Comparison of ENCODE assay signal across 1 cellular context in genomic region chr3:142595951-142596725, GRCh38.
TF ChIP-seq lines count a peak whose summit lies in the region.

A gene with protein sequence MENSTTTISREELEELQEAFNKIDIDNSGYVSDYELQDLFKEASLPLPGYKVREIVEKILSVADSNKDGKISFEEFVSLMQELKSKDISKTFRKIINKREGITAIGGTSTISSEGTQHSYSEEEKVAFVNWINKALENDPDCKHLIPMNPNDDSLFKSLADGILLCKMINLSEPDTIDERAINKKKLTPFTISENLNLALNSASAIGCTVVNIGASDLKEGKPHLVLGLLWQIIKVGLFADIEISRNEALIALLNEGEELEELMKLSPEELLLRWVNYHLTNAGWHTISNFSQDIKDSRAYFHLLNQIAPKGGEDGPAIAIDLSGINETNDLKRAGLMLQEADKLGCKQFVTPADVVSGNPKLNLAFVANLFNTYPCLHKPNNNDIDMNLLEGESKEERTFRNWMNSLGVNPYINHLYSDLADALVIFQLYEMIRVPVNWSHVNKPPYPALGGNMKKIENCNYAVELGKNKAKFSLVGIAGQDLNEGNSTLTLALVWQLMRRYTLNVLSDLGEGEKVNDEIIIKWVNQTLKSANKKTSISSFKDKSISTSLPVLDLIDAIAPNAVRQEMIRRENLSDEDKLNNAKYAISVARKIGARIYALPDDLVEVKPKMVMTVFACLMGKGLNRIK (plus strand): TSS chr3:142596393. CDS start chr3:142664238, 67,845 bp downstream.

TF ChIP-seq in K562, 482 proteins besides CTCF, POLR2A, EP300 and RAD21 (continued from another document and continues in another):
- TF ChIP-seq HBP1 (CRISPR knock-in tag; IDR thresholded peaks at IDR 0.05) (no peak), RHOXF2B (CRISPR knock-in tag; conservative IDR thresholded peaks at IDR 0.05) (no peak), TBL1XR1 (IDR thresholded peaks at IDR 0.05; ENCODE audit: low read length in 2 of 2) (no peak; a peak in 1 of 4 replicates), BACH1 (tag; IDR thresholded peaks at IDR 0.05) (no peak), STAT6 (CRISPR knock-in tag; IDR thresholded peaks at IDR 0.05) (0 out of 2 replicates have a peak, but pooled peaks have one; percentile 49), ETV6 (IDR thresholded peaks at IDR 0.05; ENCODE audit: borderline replicate concordance in 1 of 2, low read depth in 2 of 2, low read length in 1 of 2) (no peak), ETV6 (CRISPR knock-in tag; IDR thresholded peaks at IDR 0.05; ENCODE audit: borderline replicate concordance) (no peak), MTA1 (IDR thresholded peaks at IDR 0.05; ENCODE audit: borderline replicate concordance) (peak; percentile 18; the same call in 1 of the 2 replicates), PKNOX1 (IDR thresholded peaks at IDR 0.05) (no peak), GABPA (tag; conservative IDR thresholded peaks at IDR 0.05; ENCODE audit: low read depth) (peak; percentile 63), ILK (tag; IDR thresholded peaks at IDR 0.05; ENCODE audit: borderline replicate concordance, low read depth) (no peak), U2AF2 (optimal IDR thresholded peaks at IDR 0.05; ENCODE audit: low read depth, low read length) (no peak), RBM17 (IDR thresholded peaks at IDR 0.05; ENCODE audit: borderline replicate concordance, low read depth, low read length) (no peak), LCOR (CRISPR knock-in tag; IDR thresholded peaks at IDR 0.05) (peak; percentile 97), ZBTB43 (CRISPR knock-in tag; IDR thresholded peaks at IDR 0.05) (no peak), CBX1 (IDR thresholded peaks at IDR 0.05; ENCODE audit: low read depth) (peak; percentile 85), ZNF644 (tag; IDR thresholded peaks at IDR 0.05; ENCODE audit: low read depth) (no peak), ZNF316 (IDR thresholded peaks at IDR 0.05) (no peak), HSF4 (CRISPR knock-in tag; IDR thresholded peaks at IDR 0.05; ENCODE audit: borderline replicate concordance) (no peak), NBN (IDR thresholded peaks at IDR 0.05; ENCODE audit: low read depth) (peak; percentile 83; the same call in 1 of the 2 replicates), FOXJ2 (tag; IDR thresholded peaks at IDR 0.05) (peak; percentile 69; the same call in 1 of the 2 replicates), NCOA2 (IDR thresholded peaks at IDR 0.05; ENCODE audit: partially characterized antibody in 2 of 2) (no peak), MCM3 (IDR thresholded peaks at IDR 0.05) (no peak), NCOA1 (IDR thresholded peaks at IDR 0.05; ENCODE audit: low read depth) (no peak), ZNF408 (CRISPR knock-in tag; IDR thresholded peaks at IDR 0.05; ENCODE audit: low read depth) (no peak), CBX3 (IDR thresholded peaks at IDR 0.05; ENCODE audit: borderline replicate concordance in 1 of 2, low read length in 2 of 2) (peak in 1 of 2 experiments; percentile 73; a peak in 1 of 3 replicates), SRSF7 (optimal IDR thresholded peaks at IDR 0.05; ENCODE audit: low read depth, low read length) (no peak), COPS2 (conservative IDR thresholded peaks at IDR 0.05) (no peak), KAT8 (IDR thresholded peaks at IDR 0.05; ENCODE audit: low read depth) (no peak), SRSF9 (IDR thresholded peaks at IDR 0.05; ENCODE audit: borderline replicate concordance, low read depth, low read length) (no peak), POLR2AphosphoS5 (IDR thresholded peaks at IDR 0.05; ENCODE audit: control insufficient read depth, insufficient read depth, low read depth, low read length) (peak; percentile 70), MTA3 (IDR thresholded peaks at IDR 0.05; ENCODE audit: borderline replicate concordance) (peak; percentile 86), DMBX1 (CRISPR knock-in tag; IDR thresholded peaks at IDR 0.05; ENCODE audit: borderline replicate concordance) (no peak), CREBBP (IDR thresholded peaks at IDR 0.05; ENCODE audit: low read depth, low read length) (no peak), HIVEP1 (CRISPR knock-in tag; IDR thresholded peaks at IDR 0.05) (no peak), ETS2 (tag; IDR thresholded peaks at IDR 0.05; ENCODE audit: borderline replicate concordance, poor library complexity, severe bottlenecking) (no peak), NFE2L1 (tag; IDR thresholded peaks at IDR 0.05; ENCODE audit: borderline replicate concordance, low read depth) (no peak), BRF1 (IDR thresholded peaks at IDR 0.05; ENCODE audit: borderline replicate concordance, extremely low read depth, insufficient read length) (no peak), ZNF133 (CRISPR knock-in tag; IDR thresholded peaks at IDR 0.05) (no peak), CCNT2 (IDR thresholded peaks at IDR 0.05; ENCODE audit: borderline replicate concordance, extremely low read depth, insufficient read length, low read depth, low read length) (peak; percentile 87), CBFB (CRISPR knock-in tag; IDR thresholded peaks at IDR 0.05) (no peak), HNRNPUL1 (IDR thresholded peaks at IDR 0.05; ENCODE audit: low read length) (no peak), KDM4B (IDR thresholded peaks at IDR 0.05; ENCODE audit: borderline replicate concordance in 2 of 2, low read depth in 1 of 2) (no peak), SAP30 (IDR thresholded peaks at IDR 0.05; ENCODE audit: borderline replicate concordance, insufficient read depth, low read depth, low read length, poor library complexity, severe bottlenecking) (no peak), BCOR (IDR thresholded peaks at IDR 0.05) (peak; percentile 51), FOS (IDR thresholded peaks at IDR 0.05; ENCODE audit: extremely low read depth, insufficient read length) (no peak), CTBP1 (IDR thresholded peaks at IDR 0.05; ENCODE audit: borderline replicate concordance) (peak; percentile 99), TRIM28 (IDR thresholded peaks at IDR 0.05) (peak; percentile 15; the same call in 1 of the 2 replicates), FIP1L1 (IDR thresholded peaks at IDR 0.05; ENCODE audit: low read depth, low read length, poor library complexity, severe bottlenecking) (peak; percentile 93), MEIS2 (IDR thresholded peaks at IDR 0.05; ENCODE audit: partially characterized antibody) (peak; percentile 83), RBM22 (IDR thresholded peaks at IDR 0.05; ENCODE audit: low read depth, low read length, poor library complexity, severe bottlenecking) (peak; percentile 45), CHD4 (IDR thresholded peaks at IDR 0.05; ENCODE audit: insufficient read depth, insufficient replicate concordance, low read depth, low read length, poor library complexity, severe bottlenecking) (no peak), KLF10 (CRISPR knock-in tag; IDR thresholded peaks at IDR 0.05) (no peak), ZNF197 (CRISPR knock-in tag; IDR thresholded peaks at IDR 0.05; ENCODE audit: low read depth) (no peak)
- TF ChIP-seq, protein P1, sequence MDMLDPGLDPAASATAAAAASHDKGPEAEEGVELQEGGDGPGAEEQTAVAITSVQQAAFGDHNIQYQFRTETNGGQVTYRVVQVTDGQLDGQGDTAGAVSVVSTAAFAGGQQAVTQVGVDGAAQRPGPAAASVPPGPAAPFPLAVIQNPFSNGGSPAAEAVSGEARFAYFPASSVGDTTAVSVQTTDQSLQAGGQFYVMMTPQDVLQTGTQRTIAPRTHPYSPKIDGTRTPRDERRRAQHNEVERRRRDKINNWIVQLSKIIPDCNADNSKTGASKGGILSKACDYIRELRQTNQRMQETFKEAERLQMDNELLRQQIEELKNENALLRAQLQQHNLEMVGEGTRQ (CRISPR knock-in tag; IDR thresholded peaks at IDR 0.05) = no peak
- TF ChIP-seq, protein P2, sequence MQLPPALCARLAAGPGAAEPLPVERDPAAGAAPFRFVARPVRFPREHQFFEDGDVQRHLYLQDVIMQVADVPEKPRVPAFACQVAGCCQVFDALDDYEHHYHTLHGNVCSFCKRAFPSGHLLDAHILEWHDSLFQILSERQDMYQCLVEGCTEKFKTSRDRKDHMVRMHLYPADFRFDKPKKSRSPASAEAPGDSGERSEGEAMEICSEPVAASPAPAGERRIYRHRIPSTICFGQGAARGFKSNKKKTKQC (CRISPR knock-in tag; IDR thresholded peaks at IDR 0.05) = peak; percentile 56; the same call in 1 of the 2 replicates
- TF ChIP-seq, protein P3, sequence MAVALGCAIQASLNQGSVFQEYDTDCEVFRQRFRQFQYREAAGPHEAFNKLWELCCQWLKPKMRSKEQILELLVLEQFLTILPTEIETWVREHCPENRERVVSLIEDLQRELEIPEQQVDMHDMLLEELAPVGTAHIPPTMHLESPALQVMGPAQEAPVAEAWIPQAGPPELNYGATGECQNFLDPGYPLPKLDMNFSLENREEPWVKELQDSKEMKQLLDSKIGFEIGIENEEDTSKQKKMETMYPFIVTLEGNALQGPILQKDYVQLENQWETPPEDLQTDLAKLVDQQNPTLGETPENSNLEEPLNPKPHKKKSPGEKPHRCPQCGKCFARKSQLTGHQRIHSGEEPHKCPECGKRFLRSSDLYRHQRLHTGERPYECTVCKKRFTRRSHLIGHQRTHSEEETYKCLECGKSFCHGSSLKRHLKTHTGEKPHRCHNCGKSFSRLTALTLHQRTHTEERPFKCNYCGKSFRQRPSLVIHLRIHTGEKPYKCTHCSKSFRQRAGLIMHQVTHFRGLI (CRISPR knock-in tag; IDR thresholded peaks at IDR 0.05) = no peak
- TF ChIP-seq, protein P4, sequence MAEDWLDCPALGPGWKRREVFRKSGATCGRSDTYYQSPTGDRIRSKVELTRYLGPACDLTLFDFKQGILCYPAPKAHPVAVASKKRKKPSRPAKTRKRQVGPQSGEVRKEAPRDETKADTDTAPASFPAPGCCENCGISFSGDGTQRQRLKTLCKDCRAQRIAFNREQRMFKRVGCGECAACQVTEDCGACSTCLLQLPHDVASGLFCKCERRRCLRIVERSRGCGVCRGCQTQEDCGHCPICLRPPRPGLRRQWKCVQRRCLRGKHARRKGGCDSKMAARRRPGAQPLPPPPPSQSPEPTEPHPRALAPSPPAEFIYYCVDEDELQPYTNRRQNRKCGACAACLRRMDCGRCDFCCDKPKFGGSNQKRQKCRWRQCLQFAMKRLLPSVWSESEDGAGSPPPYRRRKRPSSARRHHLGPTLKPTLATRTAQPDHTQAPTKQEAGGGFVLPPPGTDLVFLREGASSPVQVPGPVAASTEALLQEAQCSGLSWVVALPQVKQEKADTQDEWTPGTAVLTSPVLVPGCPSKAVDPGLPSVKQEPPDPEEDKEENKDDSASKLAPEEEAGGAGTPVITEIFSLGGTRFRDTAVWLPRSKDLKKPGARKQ (CRISPR knock-in tag; IDR thresholded peaks at IDR 0.05) = no peak
